ENCODE assay signal across 9 cellular contexts in genomic region chr1:234842726-234843641, GRCh38.
DNase-seq lines count a peak whose midpoint lies in the region; ATAC-seq, FAIRE-seq and TF ChIP-seq lines count a peak whose summit lies in the region.
"Had no signal": no experiment of that assay in that cellular context is flagged by ENCODE, and none has a peak within 500 bp of the region (broad histone marks: within the 10 kb centered on the region; RNA-seq: fewer than 3 reads in every experiment).

No MANE protein-coding gene starts in this region.

- peak; percentile 76 for ATAC-seq in GM19463 (IDR thresholded peaks at IDR 0.05; ENCODE audit: unreplicated experiment)
- ATAC-seq in HG03565 (IDR thresholded peaks at IDR 0.05; ENCODE audit: unreplicated experiment), result peak; percentile 56
- peak; percentile 50 for ATAC-seq in upper lobe of right lung
- no peak for ATAC-seq in right lobe of liver

- no peak overlapping the region for H4K8ac ChIP-seq in mesenchymal stem cell (ENCODE audit: low read length)

- H3K14ac ChIP-seq in mesenchymal stem cell (ENCODE audit: low read length in 2 of 2), result no peak overlapping the region

- TF ChIP-seq POLR2A in right lobe of liver (IDR thresholded peaks at IDR 0.05), result no peak

- peak overlapping the region in 1 of 2 experiments; percentile 55 for H2BK12ac ChIP-seq in mesenchymal stem cell (ENCODE audit: low read length in 2 of 2)

- no peaks in the 10 kb centered on the region for H3K9me3 ChIP-seq in mesenchymal stem cell (ENCODE audit: control insufficient read depth, low read length)
- no peaks in the 10 kb centered on the region for H3K9me3 ChIP-seq in upper lobe of right lung
- no peaks in the 10 kb centered on the region for H3K9me3 ChIP-seq in right lobe of liver

- H2BK15ac ChIP-seq in mesenchymal stem cell (ENCODE audit: low read depth, poor library complexity, severe bottlenecking), result peak overlapping the region; percentile 19

- H3K4me3 ChIP-seq in mesenchymal stem cell (ENCODE audit: insufficient read depth in 1 of 2, low read depth in 1 of 2, low read length in 2 of 2) (no peak overlapping the region), upper lobe of right lung (no peak overlapping the region), right lobe of liver (no peak overlapping the region)

- no peak overlapping the region for H3K4ac ChIP-seq in mesenchymal stem cell (ENCODE audit: low read depth in 1 of 2, low read length in 2 of 2)

- intact Hi-C loops in upper lobe of right lung (cut with DNase I), result no loop called here
- intact Hi-C loops in right lobe of liver (cut with DNase I), result no loop called here

- H3K27ac ChIP-seq in mesenchymal stem cell (ENCODE audit: low read length, poor library complexity, severe bottlenecking), result no peak overlapping the region
- peak overlapping the region; percentile 53 for H3K27ac ChIP-seq in upper lobe of right lung
- H3K27ac ChIP-seq in right lobe of liver, result no peak overlapping the region

- H2BK120ac ChIP-seq in mesenchymal stem cell (ENCODE audit: low read depth, low read length), result no peak overlapping the region

- no peak overlapping the region for H2AFZ ChIP-seq in mesenchymal stem cell (ENCODE audit: low read depth, low read length)

- H3K9ac ChIP-seq in mesenchymal stem cell (ENCODE audit: low read length), result no peak overlapping the region

- H4K91ac ChIP-seq in mesenchymal stem cell (ENCODE audit: low read length), result no peak overlapping the region

- 90% methylated on average over 12 of the region's 12 CpGs for WGBS in mesenchymal stem cell
- 63% methylated on average over 4 of the region's 12 CpGs for WGBS in right lobe of liver (ENCODE audit: insufficient coverage, low coverage, low lambda C conversion rate, missing lambda C conversion rate)

- H3K27me3 ChIP-seq in mesenchymal stem cell (ENCODE audit: control insufficient read depth in 1 of 2, insufficient read depth in 1 of 2, low read length in 2 of 2), result no peaks in the 10 kb centered on the region
- no peaks in the 10 kb centered on the region for H3K27me3 ChIP-seq in upper lobe of right lung
- no peaks in the 10 kb centered on the region for H3K27me3 ChIP-seq in right lobe of liver

- peak overlapping the region; percentile 54 for H2AK5ac ChIP-seq in mesenchymal stem cell (ENCODE audit: low read length, severe bottlenecking)

- TF ChIP-seq CTCF in upper lobe of right lung (IDR thresholded peaks at IDR 0.05), result no peak
- no peak for TF ChIP-seq CTCF in right lobe of liver (IDR thresholded peaks at IDR 0.05)

- FAIRE-seq in urothelium cell line (lab: Jason Lieb, UNC), result no peak
- FAIRE-seq: G401.6 had no signal

- no peak overlapping the region for H3K18ac ChIP-seq in mesenchymal stem cell (ENCODE audit: low read depth in 1 of 2, low read length in 2 of 2)

- H3K4me2 ChIP-seq in mesenchymal stem cell (ENCODE audit: low read length, poor library complexity, severe bottlenecking), result no peak overlapping the region

- H2BK5ac ChIP-seq in mesenchymal stem cell (ENCODE audit: low read depth, low read length, poor library complexity, severe bottlenecking), result no peak overlapping the region

- H3K4me1 ChIP-seq in mesenchymal stem cell (ENCODE audit: control insufficient read depth, insufficient read depth, low read depth, low read length) (peaks cover 7% of the 10 kb centered on the region), upper lobe of right lung (peaks cover 32% of the 10 kb centered on the region), right lobe of liver (peaks cover 0 to 17% (median 1%) of the 10 kb centered on the region in 4 donors)

- no peak overlapping the region for H3K23ac ChIP-seq in mesenchymal stem cell (ENCODE audit: low read length in 2 of 2)

- no peaks in the 10 kb centered on the region for H3K36me3 ChIP-seq in mesenchymal stem cell (ENCODE audit: control insufficient read depth in 1 of 2, insufficient read depth in 2 of 2, low read depth in 1 of 2, low read length in 2 of 2)
- no peaks in the 10 kb centered on the region for H3K36me3 ChIP-seq in upper lobe of right lung
- no peaks in the 10 kb centered on the region for H3K36me3 ChIP-seq in right lobe of liver

- no peaks in the 10 kb centered on the region for H3K79me1 ChIP-seq in mesenchymal stem cell (replicated peaks; ENCODE audit: low read length, poor library complexity, severe bottlenecking)

- DNase-seq in CD1c-positive myeloid dendritic cell (ENCODE audit: extremely low spot score) (peak; percentile 91), mesenchymal stem cell (no peak), upper lobe of right lung (no peak), urothelium cell line (ENCODE audit: low spot score) (no peak), right lobe of liver (no peak)
- peak; percentile 61 for DNase-seq in activated T-cell treated with anti-CD3 and anti-CD28 coated beads, Interleukin-2, amount 50 U/mL, for 1 hour

Comparison
In these comparisons a context has a peak if more than half of its experiments do, and no peak if none do; other contexts are left out.
1. DNase-seq: peak in CD1c-positive myeloid dendritic cell (single experiment) and activated T-cell treated with anti-CD3 and anti-CD28 coated beads, Interleukin-2, amount 50 U/mL, for 1 hour (single experiment); none in mesenchymal stem cell (single experiment), upper lobe of right lung (single experiment), urothelium cell line (single experiment) and right lobe of liver (0 of 3).
2. ATAC-seq: peak in GM19463 (single experiment), HG03565 (single experiment) and upper lobe of right lung (single experiment); none in right lobe of liver (0 of 4).